Comparison of ENCODE assay signal across 2 cellular contexts in genomic region chr15:63972801-63973200, GRCh38.
TF ChIP-seq lines count a peak whose summit lies in the region.

No MANE protein-coding gene starts in this region.

TF ChIP-seq in IMR-90, 13 proteins besides CTCF, POLR2A, EP300 and RAD21:
- TF ChIP-seq RFX5 (IDR thresholded peaks at IDR 0.05; ENCODE audit: low read depth, low read length) (no peak), CEBPB (IDR thresholded peaks at IDR 0.05; ENCODE audit: low read depth, low read length) (no peak), BHLHE40 (IDR thresholded peaks at IDR 0.05; ENCODE audit: low read depth, low read length) (no peak), CHD1 (IDR thresholded peaks at IDR 0.05; ENCODE audit: low read depth, low read length) (no peak), ELK1 (IDR thresholded peaks at IDR 0.05; ENCODE audit: borderline replicate concordance, low read depth, low read length) (no peak), MXI1 (IDR thresholded peaks at IDR 0.05; ENCODE audit: borderline replicate concordance, low read depth, low read length) (no peak), FOS (IDR thresholded peaks at IDR 0.05; ENCODE audit: low read depth, low read length) (no peak), NFE2L2 (IDR thresholded peaks at IDR 0.05; ENCODE audit: low read depth, low read length) (no peak)

TF ChIP-seq in SK-N-SH, 30 proteins besides CTCF, POLR2A, EP300 and RAD21:
- TF ChIP-seq FOSL2 (IDR thresholded peaks at IDR 0.05; ENCODE audit: borderline replicate concordance, low read depth): no peak
- TF ChIP-seq USF1 (IDR thresholded peaks at IDR 0.05; ENCODE audit: borderline replicate concordance, low read depth): no peak
- no peak for TF ChIP-seq RCOR1 (IDR thresholded peaks at IDR 0.05; ENCODE audit: low read length)
- TF ChIP-seq ZBTB33 (IDR thresholded peaks at IDR 0.05; ENCODE audit: borderline replicate concordance, low read depth): no peak
- TF ChIP-seq JUND (IDR thresholded peaks at IDR 0.05): no peak
- TF ChIP-seq REST (IDR thresholded peaks at IDR 0.05; ENCODE audit: low read depth, low read length): no peak
- TF ChIP-seq IRF3 (IDR thresholded peaks at IDR 0.05; ENCODE audit: low read depth, low read length): no peak
- no peak for TF ChIP-seq NFIC (IDR thresholded peaks at IDR 0.05; ENCODE audit: borderline replicate concordance)
- TF ChIP-seq GATA2 (CRISPR knock-in tag; IDR thresholded peaks at IDR 0.05): no peak
- TF ChIP-seq YY1 (IDR thresholded peaks at IDR 0.05; ENCODE audit: low read depth): no peak
- no peak for TF ChIP-seq MXI1 (IDR thresholded peaks at IDR 0.05; ENCODE audit: low read depth, low read length)
- TF ChIP-seq TEAD4 (IDR thresholded peaks at IDR 0.05; ENCODE audit: borderline replicate concordance, insufficient read depth): no peak
- no peak for TF ChIP-seq POLR2AphosphoS5 (IDR thresholded peaks at IDR 0.05; ENCODE audit: low read depth, low read length)
- no peak for TF ChIP-seq EZH2phosphoT487 (IDR thresholded peaks at IDR 0.05; ENCODE audit: borderline replicate concordance, low read depth)
- TF ChIP-seq MAX (IDR thresholded peaks at IDR 0.05; ENCODE audit: low read depth): no peak
- TF ChIP-seq NRF1 (IDR thresholded peaks at IDR 0.05; ENCODE audit: low read depth, low read length): no peak
- no peak for TF ChIP-seq FOXJ3 (CRISPR knock-in tag; IDR thresholded peaks at IDR 0.05)
- TF ChIP-seq SMC3 (IDR thresholded peaks at IDR 0.05; ENCODE audit: low read depth, low read length): no peak
- no peak for TF ChIP-seq RFX5 (IDR thresholded peaks at IDR 0.05; ENCODE audit: low read length)
